ENCODE assay signal across 12 cellular contexts in genomic region chr19:55209430-55210119, GRCh38. TPM values are rescaled to one million over a fixed set of nuclear protein-coding genes. Genes with fewer than 3 reads are reported as not detected.
DNase-seq lines count a peak whose midpoint lies in the region; ATAC-seq, FAIRE-seq and TF ChIP-seq lines count a peak whose summit lies in the region.
"Had no signal": no experiment of that assay in that cellular context is flagged by ENCODE, and none has a peak within 500 bp of the region (broad histone marks: within the 10 kb centered on the region; RNA-seq: fewer than 3 reads in every experiment).

PTPRH (minus strand) TSS chr19:55209501; CDS start chr19:55209433, 68 bp downstream.

- H3K4me3 ChIP-seq in Caco-2 (ENCODE audit: low read depth, low read length) = no peak within 1 kb of the TSS
- no peak within 1 kb of the TSS for H3K4me3 ChIP-seq in astrocyte (ENCODE audit: insufficient read depth, low read depth, low read length)
- H3K4me3 ChIP-seq: thyroid gland had no signal

- peaks cover 26% of the 10 kb centered on the region for H3K4me1 ChIP-seq in Caco-2
- peaks cover 28% of the 10 kb centered on the region for H3K4me1 ChIP-seq in astrocyte (ENCODE audit: insufficient read depth, low read length)

- no peaks in the 10 kb centered on the region for H3K79me2 ChIP-seq in astrocyte (ENCODE audit: insufficient read depth, low read length)

- peaks cover 19% of the 10 kb centered on the region for H3K4me1 Mint-ChIP-seq in Caco-2 (ENCODE audit: low read depth, unreplicated experiment)
- peaks cover 18% of the 10 kb centered on the region for H3K4me1 Mint-ChIP-seq in astrocyte (ENCODE audit: low read depth, unreplicated experiment)
- peaks cover 22% of the 10 kb centered on the region for H3K4me1 Mint-ChIP-seq in mesothelial cell of epicardium

- H3K27me3 Mint-ChIP-seq in Caco-2 (ENCODE audit: insufficient read depth, unreplicated experiment) = no peaks in the 10 kb centered on the region
- peaks cover 18% of the 10 kb centered on the region for H3K27me3 Mint-ChIP-seq in astrocyte (ENCODE audit: low read depth, unreplicated experiment)
- peaks cover 6% of the 10 kb centered on the region for H3K27me3 Mint-ChIP-seq in mesothelial cell of epicardium (ENCODE audit: low read depth)

- peaks cover 3% of the 10 kb centered on the region for H4K20me1 ChIP-seq in astrocyte (ENCODE audit: insufficient read depth, low read length)

- no peaks in the 10 kb centered on the region for H3K9me3 ChIP-seq in Caco-2
- peaks cover 5% of the 10 kb centered on the region for H3K9me3 ChIP-seq in astrocyte (ENCODE audit: insufficient read depth, low read depth, low read length)
- H3K9me3 ChIP-seq: thyroid gland had no signal

- POLR2A ChIA-PET in Caco-2 (lab: Charles Lee) = no interaction called here

- DNase-seq in Caco-2 = no peak
- peak; percentile 25 for DNase-seq in M059J (ENCODE audit: low read depth)
- no peak for DNase-seq in astrocyte (ENCODE audit: low read depth)
- no peak for DNase-seq in mesothelial cell of epicardium (ENCODE audit: low spot score in 2 of 2, unreplicated experiment in 2 of 2)
- DNase-seq in NCI-H1930 (lab: John Stamatoyannopoulos, UW) = no peak
- no peak for DNase-seq in iPS-NIHi11 (ENCODE audit: low spot score)
- DNase-seq: activated CD4-positive, alpha-beta T cell treated with anti-CD3 and anti-CD28 coated beads for 1 hour; NCI-H187; thyroid gland had no signal

- BruUV-seq in Caco-2 (replicated peaks; lab: Mats Ljungman, UMichigan) = no TSS peak

- peak within 1 kb of the TSS; percentile 4 for H3K4me3 Mint-ChIP-seq in Caco-2 (ENCODE audit: unreplicated experiment)
- peak within 1 kb of the TSS; percentile 58 for H3K4me3 Mint-ChIP-seq in astrocyte (ENCODE audit: unreplicated experiment)
- H3K4me3 Mint-ChIP-seq in mesothelial cell of epicardium = peak within 1 kb of the TSS; percentile 28
- H3K4me3 Mint-ChIP-seq: CD14-positive monocyte had no signal

- H3K27me3 ChIP-seq in Caco-2 (replicated peaks; ENCODE audit: control insufficient read depth, insufficient read depth, low read length) (no peaks in the 10 kb centered on the region), astrocyte (ENCODE audit: insufficient read depth, low read length) (no peaks in the 10 kb centered on the region)
- H3K27me3 ChIP-seq: thyroid gland had no signal

- H3K9me3 Mint-ChIP-seq in Caco-2 (ENCODE audit: unreplicated experiment) (no peaks in the 10 kb centered on the region), astrocyte (ENCODE audit: unreplicated experiment) (peaks cover 5% of the 10 kb centered on the region), mesothelial cell of epicardium (peaks cover 8% of the 10 kb centered on the region)

- peak within 1 kb of the TSS; percentile 36 for H3K27ac Mint-ChIP-seq in Caco-2 (ENCODE audit: unreplicated experiment)
- peak within 1 kb of the TSS; percentile 34 for H3K27ac Mint-ChIP-seq in astrocyte (ENCODE audit: unreplicated experiment)
- H3K27ac Mint-ChIP-seq in mesothelial cell of epicardium = peak within 1 kb of the TSS; percentile 84

- H2AFZ ChIP-seq in astrocyte (ENCODE audit: low read depth, low read length) = no peak within 1 kb of the TSS

- H3K36me3 ChIP-seq in Caco-2 (ENCODE audit: control insufficient read depth, insufficient read depth, low read length) (no peaks in the 10 kb centered on the region), astrocyte (ENCODE audit: insufficient read depth, low read length) (no peaks in the 10 kb centered on the region)
- H3K36me3 ChIP-seq: thyroid gland had no signal

- H3K27ac ChIP-seq in astrocyte (ENCODE audit: low read depth, low read length) = peak within 1 kb of the TSS; percentile 72
- H3K27ac ChIP-seq: thyroid gland had no signal

- no peak for FAIRE-seq in astrocyte (lab: Jason Lieb, UNC)

- CTCF ChIA-PET in Caco-2 (lab: Charles Lee) = interaction anchor here (0.9 to 1.3 kb wide), 4 partner anchors 44 to 423 kb away, joined by 3 to 5 read pairs (median 3); partner anchors contain the start of genes HSPBP1 and TMEM238

- TF ChIP-seq CTCF in Caco-2 (IDR thresholded peaks at IDR 0.05; ENCODE audit: insufficient read depth in 1 of 2, low read depth in 1 of 2, low read length in 1 of 2, severe bottlenecking in 1 of 2, unreplicated experiment in 1 of 2) (no peak), astrocyte (IDR thresholded peaks at IDR 0.05; ENCODE audit: insufficient read depth, low read depth, low read length) (no peak), mesothelial cell of epicardium (IDR thresholded peaks at IDR 0.05; ENCODE audit: unreplicated experiment) (no peak)

- H3K9ac ChIP-seq in astrocyte (ENCODE audit: low read length) = peak within 1 kb of the TSS; percentile 53

- no peak for ATAC-seq in GM21825 (IDR thresholded peaks at IDR 0.05; ENCODE audit: unreplicated experiment)
- no peak for ATAC-seq in HG03565 (IDR thresholded peaks at IDR 0.05; ENCODE audit: unreplicated experiment)

- intact Hi-C loops in Caco-2 (cut with micrococcal nuclease; ENCODE audit: unreplicated experiment) = loop anchor here (5.0 kb wide), 1 partner anchor 37 kb away; no protein-coding TSS in a partner anchor

- peak within 1 kb of the TSS; percentile 48 for H3K4me2 ChIP-seq in astrocyte (ENCODE audit: low read length)

- peaks cover 6% of the 10 kb centered on the region for H3K36me3 Mint-ChIP-seq in Caco-2 (ENCODE audit: insufficient read depth, unreplicated experiment)
- no peaks in the 10 kb centered on the region for H3K36me3 Mint-ChIP-seq in astrocyte (ENCODE audit: low read depth, unreplicated experiment)
- H3K36me3 Mint-ChIP-seq in mesothelial cell of epicardium = peaks cover 4% of the 10 kb centered on the region
- H3K36me3 Mint-ChIP-seq: CD14-positive monocyte had no signal

RNA-seq across cellular contexts. Expression of gene PTPRH, which starts in this region (rescaled TPM):
- total RNA-seq in Caco-2 (2022) (2.3 and 2.7 TPM in 2 replicates), astrocyte (0.99 and 1.0 TPM in 2 replicates), mesothelial cell of epicardium (10.4 to 10.7 TPM (median 10.5 TPM) in 3 replicates)
- 0.79 and 1.5 TPM in 2 replicates for total RNA-seq in M059J (2014; rRNA removed; shearing (Covaris generic))

Comparison
In these comparisons a context has a peak if more than half of its experiments do, and no peak if none do; other contexts are left out.
1. H3K27ac Mint-ChIP-seq: peak in every context shown above with its lines; median percentile 84 in mesothelial cell of epicardium; 36 in Caco-2; 34 in astrocyte.
2. H3K4me3 Mint-ChIP-seq: peak in every context shown above with its lines; median percentile 58 in astrocyte; 28 in mesothelial cell of epicardium; 4 in Caco-2.